10 cellular contexts compared by ENCODE assay signal in genomic region chr12:92745874-92746553, GRCh38. TPM values are rescaled to one million over a fixed set of nuclear protein-coding genes. Genes with fewer than 3 reads are reported as not detected.
DNase-seq lines count a peak whose midpoint lies in the region; ATAC-seq and TF ChIP-seq lines count a peak whose summit lies in the region.
"Had no signal": no experiment of that assay in that cellular context is flagged by ENCODE, and none has a peak within 500 bp of the region (broad histone marks: within the 10 kb centered on the region; RNA-seq: fewer than 3 reads in every experiment).

No MANE protein-coding gene starts in this region.

- H3K4me3 ChIP-seq in colonic mucosa (no peak overlapping the region), lower leg skin (ENCODE audit: low read depth, poor library complexity, severe bottlenecking) (no peak overlapping the region), upper lobe of left lung (no peak overlapping the region)

- TF ChIP-seq POLR2A in lower leg skin (IDR thresholded peaks at IDR 0.05) (no peak), upper lobe of left lung (IDR thresholded peaks at IDR 0.05) (no peak)

- DNase-seq in M059J (ENCODE audit: low read depth) (peak; percentile 94), colonic mucosa (peak; percentile 48), lower leg skin (ENCODE audit: low spot score in 2 of 2) (peak; percentile 78 to 93), upper lobe of left lung (peak in 1 of 2 donors; percentile 27), GF-D8 (lab: John Stamatoyannopoulos, UW) (no peak), NOMO-1 treated with dmso at 0.1 percent for 144 hours (lab: John Stamatoyannopoulos, UW; ENCODE audit: unreplicated experiment) (no peak)
- DNase-seq: naive B cell, NCI-H1417 treated with DMSO at 0.1 percent for 48 hours had no signal

- H3K9ac ChIP-seq in colonic mucosa (ENCODE audit: low read depth in 2 of 2, low read length in 2 of 2): no peak overlapping the region

- H3K36me3 ChIP-seq in colonic mucosa (no peaks in the 10 kb centered on the region), upper lobe of left lung (no peaks in the 10 kb centered on the region)

- H3K27me3 ChIP-seq in colonic mucosa (no peaks in the 10 kb centered on the region), upper lobe of left lung (no peaks in the 10 kb centered on the region)

- H3K9me3 ChIP-seq in colonic mucosa (no peaks in the 10 kb centered on the region), upper lobe of left lung (no peaks in the 10 kb centered on the region)

- TF ChIP-seq EP300 in upper lobe of left lung (IDR thresholded peaks at IDR 0.05): peak in 2 of 4 donors; percentile 21 to 79

- WGBS in lower leg skin, 2 donors: 9 to 25% methylated on average over 3 of the region's 3 CpGs
- 65 to 72% methylated on average over 2 to 3 of the region's 3 CpGs for WGBS in upper lobe of left lung, 2 donors

- TF ChIP-seq CTCF in colonic mucosa (IDR thresholded peaks at IDR 0.05) (no peak), lower leg skin (IDR thresholded peaks at IDR 0.05) (no peak), upper lobe of left lung (IDR thresholded peaks at IDR 0.05) (no peak)

- no peaks in the 10 kb centered on the region for H3K4me1 ChIP-seq in colonic mucosa
- peaks cover 0 to 8% (median 0%) of the 10 kb centered on the region in 4 donors for H3K4me1 ChIP-seq in upper lobe of left lung

- ATAC-seq in upper lobe of left lung (ENCODE audit: low FRiP score in 2 of 2): peak in 1 of 2 donors; percentile 98
- no peak for ATAC-seq in GM19328 (IDR thresholded peaks at IDR 0.05; ENCODE audit: unreplicated experiment)
- ATAC-seq: activated T-helper 17 cell treated with anti-CD3 and anti-CD28 coated beads, Interleukin-2, amount 50 U/mL, for 72 hours had no signal

- intact Hi-C loops in colonic mucosa (cut with DNase I): no loop called here
- intact Hi-C loops in lower leg skin (cut with DNase I; ENCODE audit: low total_unique reads): no loop called here

- H3K27ac ChIP-seq in colonic mucosa: no peak overlapping the region
- peak overlapping the region in 3 of 4 donors; percentile 13 to 75 (median 17) for H3K27ac ChIP-seq in upper lobe of left lung

RNA-seq across cellular contexts. Expression of gene PLEKHG7, which starts 43.2 kb away (rescaled TPM):
- not detected in 2 replicates for total RNA-seq in M059J (2014; rRNA removed; shearing (Covaris generic))
- under 1 TPM; 0.32 to 0.59 TPM for total RNA-seq in colonic mucosa
- not detected for total RNA-seq in lower leg skin
- 10 to 100 TPM in 2 of 6 donors, 1 to 10 TPM in 2, under 1 TPM in 1, not detected in 1; 0.91 to 15.9 (median 2.0) TPM for total RNA-seq in upper lobe of left lung
- total RNA-seq: activated T-helper 17 cell treated with anti-CD3 and anti-CD28 coated beads, Interleukin-2, amount 50 U/mL, for 72 hours had no signal

Comparison
In these comparisons a context has a peak if more than half of its experiments do, and no peak if none do; other contexts are left out.
1. DNase-seq: peak in M059J (single experiment), colonic mucosa (single experiment) and lower leg skin (2 of 2); none in GF-D8 (single experiment) and NOMO-1 treated with dmso at 0.1 percent for 144 hours (single experiment).